Comparison of ENCODE assay signal across 1 cellular context in the genomic region with DNA sequence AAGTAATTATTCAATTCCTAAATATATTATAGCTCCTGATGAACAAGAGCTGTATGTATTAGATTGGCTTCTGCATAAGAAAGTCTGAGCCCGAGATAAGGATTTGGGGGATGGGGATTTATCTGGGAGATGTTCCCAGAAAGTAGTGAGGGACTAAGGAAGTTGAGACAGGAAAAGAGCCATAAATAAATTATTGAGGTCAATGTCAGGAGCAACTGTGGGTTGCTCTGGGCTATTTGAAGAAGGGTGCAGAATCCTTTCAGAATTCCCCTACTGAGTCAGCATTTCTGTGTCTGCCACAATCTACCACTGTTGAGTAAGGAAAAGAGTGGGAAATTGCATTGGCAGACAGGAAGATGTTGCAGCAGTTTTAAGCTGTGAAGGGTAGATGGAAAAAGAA.
TF ChIP-seq lines count a peak whose summit lies in the region.

No MANE protein-coding gene starts in this region.

TF ChIP-seq in WTC11, 78 proteins besides CTCF, POLR2A, EP300 and RAD21 (continued from another document):
- TF ChIP-seq, protein P1, sequence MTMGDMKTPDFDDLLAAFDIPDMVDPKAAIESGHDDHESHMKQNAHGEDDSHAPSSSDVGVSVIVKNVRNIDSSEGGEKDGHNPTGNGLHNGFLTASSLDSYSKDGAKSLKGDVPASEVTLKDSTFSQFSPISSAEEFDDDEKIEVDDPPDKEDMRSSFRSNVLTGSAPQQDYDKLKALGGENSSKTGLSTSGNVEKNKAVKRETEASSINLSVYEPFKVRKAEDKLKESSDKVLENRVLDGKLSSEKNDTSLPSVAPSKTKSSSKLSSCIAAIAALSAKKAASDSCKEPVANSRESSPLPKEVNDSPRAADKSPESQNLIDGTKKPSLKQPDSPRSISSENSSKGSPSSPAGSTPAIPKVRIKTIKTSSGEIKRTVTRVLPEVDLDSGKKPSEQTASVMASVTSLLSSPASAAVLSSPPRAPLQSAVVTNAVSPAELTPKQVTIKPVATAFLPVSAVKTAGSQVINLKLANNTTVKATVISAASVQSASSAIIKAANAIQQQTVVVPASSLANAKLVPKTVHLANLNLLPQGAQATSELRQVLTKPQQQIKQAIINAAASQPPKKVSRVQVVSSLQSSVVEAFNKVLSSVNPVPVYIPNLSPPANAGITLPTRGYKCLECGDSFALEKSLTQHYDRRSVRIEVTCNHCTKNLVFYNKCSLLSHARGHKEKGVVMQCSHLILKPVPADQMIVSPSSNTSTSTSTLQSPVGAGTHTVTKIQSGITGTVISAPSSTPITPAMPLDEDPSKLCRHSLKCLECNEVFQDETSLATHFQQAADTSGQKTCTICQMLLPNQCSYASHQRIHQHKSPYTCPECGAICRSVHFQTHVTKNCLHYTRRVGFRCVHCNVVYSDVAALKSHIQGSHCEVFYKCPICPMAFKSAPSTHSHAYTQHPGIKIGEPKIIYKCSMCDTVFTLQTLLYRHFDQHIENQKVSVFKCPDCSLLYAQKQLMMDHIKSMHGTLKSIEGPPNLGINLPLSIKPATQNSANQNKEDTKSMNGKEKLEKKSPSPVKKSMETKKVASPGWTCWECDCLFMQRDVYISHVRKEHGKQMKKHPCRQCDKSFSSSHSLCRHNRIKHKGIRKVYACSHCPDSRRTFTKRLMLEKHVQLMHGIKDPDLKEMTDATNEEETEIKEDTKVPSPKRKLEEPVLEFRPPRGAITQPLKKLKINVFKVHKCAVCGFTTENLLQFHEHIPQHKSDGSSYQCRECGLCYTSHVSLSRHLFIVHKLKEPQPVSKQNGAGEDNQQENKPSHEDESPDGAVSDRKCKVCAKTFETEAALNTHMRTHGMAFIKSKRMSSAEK (CRISPR knock-in tag; IDR thresholded peaks at IDR 0.05; ENCODE audit: borderline replicate concordance), result no peak
- no peak for TF ChIP-seq NR1H2 (CRISPR knock-in tag; IDR thresholded peaks at IDR 0.05)
- TF ChIP-seq, protein P2, sequence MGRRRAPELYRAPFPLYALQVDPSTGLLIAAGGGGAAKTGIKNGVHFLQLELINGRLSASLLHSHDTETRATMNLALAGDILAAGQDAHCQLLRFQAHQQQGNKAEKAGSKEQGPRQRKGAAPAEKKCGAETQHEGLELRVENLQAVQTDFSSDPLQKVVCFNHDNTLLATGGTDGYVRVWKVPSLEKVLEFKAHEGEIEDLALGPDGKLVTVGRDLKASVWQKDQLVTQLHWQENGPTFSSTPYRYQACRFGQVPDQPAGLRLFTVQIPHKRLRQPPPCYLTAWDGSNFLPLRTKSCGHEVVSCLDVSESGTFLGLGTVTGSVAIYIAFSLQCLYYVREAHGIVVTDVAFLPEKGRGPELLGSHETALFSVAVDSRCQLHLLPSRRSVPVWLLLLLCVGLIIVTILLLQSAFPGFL (CRISPR knock-in tag; IDR thresholded peaks at IDR 0.05; ENCODE audit: borderline replicate concordance), result no peak
- no peak for TF ChIP-seq ZNF219 (CRISPR knock-in tag; IDR thresholded peaks at IDR 0.05; ENCODE audit: borderline replicate concordance)
- TF ChIP-seq, protein P3, sequence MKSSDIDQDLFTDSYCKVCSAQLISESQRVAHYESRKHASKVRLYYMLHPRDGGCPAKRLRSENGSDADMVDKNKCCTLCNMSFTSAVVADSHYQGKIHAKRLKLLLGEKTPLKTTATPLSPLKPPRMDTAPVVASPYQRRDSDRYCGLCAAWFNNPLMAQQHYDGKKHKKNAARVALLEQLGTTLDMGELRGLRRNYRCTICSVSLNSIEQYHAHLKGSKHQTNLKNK (CRISPR knock-in tag; IDR thresholded peaks at IDR 0.05), result no peak
- TF ChIP-seq, protein P4, sequence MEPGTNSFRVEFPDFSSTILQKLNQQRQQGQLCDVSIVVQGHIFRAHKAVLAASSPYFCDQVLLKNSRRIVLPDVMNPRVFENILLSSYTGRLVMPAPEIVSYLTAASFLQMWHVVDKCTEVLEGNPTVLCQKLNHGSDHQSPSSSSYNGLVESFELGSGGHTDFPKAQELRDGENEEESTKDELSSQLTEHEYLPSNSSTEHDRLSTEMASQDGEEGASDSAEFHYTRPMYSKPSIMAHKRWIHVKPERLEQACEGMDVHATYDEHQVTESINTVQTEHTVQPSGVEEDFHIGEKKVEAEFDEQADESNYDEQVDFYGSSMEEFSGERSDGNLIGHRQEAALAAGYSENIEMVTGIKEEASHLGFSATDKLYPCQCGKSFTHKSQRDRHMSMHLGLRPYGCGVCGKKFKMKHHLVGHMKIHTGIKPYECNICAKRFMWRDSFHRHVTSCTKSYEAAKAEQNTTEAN (CRISPR knock-in tag; IDR thresholded peaks at IDR 0.05), result no peak
- no peak for TF ChIP-seq NFYB (CRISPR knock-in tag; conservative IDR thresholded peaks at IDR 0.05; ENCODE audit: low read depth)
- TF ChIP-seq ZNF263 (CRISPR knock-in tag; IDR thresholded peaks at IDR 0.05; ENCODE audit: low read depth), result no peak
- TF ChIP-seq, protein P5, sequence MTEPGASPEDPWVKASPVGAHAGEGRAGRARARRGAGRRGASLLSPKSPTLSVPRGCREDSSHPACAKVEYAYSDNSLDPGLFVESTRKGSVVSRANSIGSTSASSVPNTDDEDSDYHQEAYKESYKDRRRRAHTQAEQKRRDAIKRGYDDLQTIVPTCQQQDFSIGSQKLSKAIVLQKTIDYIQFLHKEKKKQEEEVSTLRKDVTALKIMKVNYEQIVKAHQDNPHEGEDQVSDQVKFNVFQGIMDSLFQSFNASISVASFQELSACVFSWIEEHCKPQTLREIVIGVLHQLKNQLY (CRISPR knock-in tag; IDR thresholded peaks at IDR 0.05), result no peak
- TF ChIP-seq NFATC4 (CRISPR knock-in tag; IDR thresholded peaks at IDR 0.05), result no peak
